Comparison of ENCODE assay signal across 14 cellular contexts in the genomic region with DNA sequence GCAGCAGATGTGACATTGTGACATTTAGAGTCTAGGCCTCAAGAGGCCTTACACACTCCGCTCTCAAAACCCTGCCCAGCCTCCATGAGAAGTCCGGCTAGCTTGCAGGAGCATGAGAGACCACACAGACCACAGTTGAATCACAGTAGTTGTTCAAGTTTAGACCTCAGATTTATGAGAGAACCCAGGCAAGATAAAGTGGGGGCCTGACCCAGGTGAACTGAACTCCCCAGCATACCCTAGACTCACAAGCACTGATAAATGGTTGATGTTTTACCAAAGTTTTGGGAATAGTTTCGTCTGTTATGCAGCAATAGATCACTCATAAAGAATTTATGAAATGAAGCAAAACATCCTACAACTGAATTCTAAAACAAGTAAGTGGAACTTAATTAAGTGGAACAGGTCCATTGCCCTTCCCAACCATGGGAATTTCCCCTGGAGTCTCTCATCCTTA. TPM values are rescaled to one million over a fixed set of nuclear protein-coding genes. Genes with fewer than 3 reads are reported as not detected.
DNase-seq lines count a peak whose midpoint lies in the region; ATAC-seq, FAIRE-seq and TF ChIP-seq lines count a peak whose summit lies in the region.
"Had no signal": no experiment of that assay in that cellular context is flagged by ENCODE, and none has a peak within 500 bp of the region (broad histone marks: within the 10 kb centered on the region; RNA-seq: fewer than 3 reads in every experiment).

No MANE protein-coding gene starts in this region.

- H3K36me3 ChIP-seq in GM12878 (ENCODE audit: control insufficient read depth in 2 of 2, insufficient read depth in 2 of 2, low read length in 1 of 2) (no peaks in the 10 kb centered on the region), right atrium auricular region (no peaks in the 10 kb centered on the region)

- no TSS peak for BruUV-seq in GM12878 (replicated peaks; lab: Mats Ljungman, UMichigan)

- RAD21 ChIA-PET in GM12878 (lab: Charles Lee; ENCODE audit: unreplicated experiment): interaction anchor here (1.3 to 3.1 kb wide), 7 partner anchors 10 to 137 kb away, joined by 3 to 18 read pairs (median 10); no protein-coding TSS in a partner anchor

- H3K27ac Mint-ChIP-seq in activated naive CD4-positive, alpha-beta T cell treated with anti-CD3 and anti-CD28 coated beads for 36 hours: peak overlapping the region; percentile 74
- H3K27ac Mint-ChIP-seq in stimulated activated naive CD8-positive, alpha-beta T cell treated with anti-CD3 and anti-CD28 coated beads, Interleukin-15, amount 100 ng/mL, for 72 hours: peak overlapping the region; percentile 27 to 97

- TF ChIP-seq CTCF in GM12878 (IDR thresholded peaks at IDR 0.05 in 2 of 3, conservative IDR thresholded peaks at IDR 0.05 in 1 of 3; ENCODE audit: control insufficient read depth in 2 of 3, extremely low read depth in 1 of 3, insufficient read depth in 1 of 3, low read depth in 3 of 3, low read length in 3 of 3) (no peak), right atrium auricular region (IDR thresholded peaks at IDR 0.05) (no peak)

- CTCF ChIA-PET in activated naive CD4-positive, alpha-beta T cell treated with anti-CD3 and anti-CD28 coated beads for 36 hours (lab: Charles Lee): interaction anchor here (1.3 kb wide), 1 partner anchor 136 kb away, joined by 4 read pairs; no protein-coding TSS in a partner anchor
- CTCF ChIA-PET in GM12878 (lab: Yijun Ruan, JAX): interaction anchor here (1.0 to 2.2 kb wide), 3 partner anchors 10 to 33 kb away, joined by 3 to 8 read pairs (median 5); no protein-coding TSS in a partner anchor

- SMC1A ChIA-PET in GM12878 (lab: Charles Lee; ENCODE audit: uncharacterized antibody, unreplicated experiment): interaction anchor here (0.7 to 2.1 kb wide), 6 partner anchors 31 to 339 kb away, joined by 3 to 12 read pairs (median 4); no protein-coding TSS in a partner anchor

- intact Hi-C loops in activated naive CD4-positive, alpha-beta T cell treated with anti-CD3 and anti-CD28 coated beads for 36 hours (cut with micrococcal nuclease): no loop called here
- intact Hi-C loops in GM12878 (cut with micrococcal nuclease; ENCODE audit: unreplicated experiment): no loop called here

- H3K9me3 Mint-ChIP-seq in activated naive CD4-positive, alpha-beta T cell treated with anti-CD3 and anti-CD28 coated beads for 36 hours: peaks cover 8% of the 10 kb centered on the region
- H3K9me3 Mint-ChIP-seq in stimulated activated naive CD8-positive, alpha-beta T cell treated with anti-CD3 and anti-CD28 coated beads, Interleukin-15, amount 100 ng/mL, for 72 hours: peaks cover 12 to 16% of the 10 kb centered on the region in 2 donors

- POLR2A ChIA-PET in GM12878 (lab: Charles Lee): interaction anchor here (1.0 to 3.2 kb wide), 7 partner anchors 13 to 659 kb away, joined by 3 to 28 read pairs (median 3); a partner anchor contains a TSS

- peak; percentile 13 for ATAC-seq in HG03442 (IDR thresholded peaks at IDR 0.05; ENCODE audit: unreplicated experiment)
- ATAC-seq in GM12878: peak; percentile 5
- no peak for ATAC-seq in stimulated activated naive CD8-positive, alpha-beta T cell treated with anti-CD3 and anti-CD28 coated beads, Interleukin-15, amount 100 ng/mL, for 72 hours
- ATAC-seq in HG03159 (IDR thresholded peaks at IDR 0.05; ENCODE audit: unreplicated experiment): no peak

- peaks cover 34% of the 10 kb centered on the region for H3K79me2 ChIP-seq in GM12878 (ENCODE audit: control insufficient read depth, insufficient read depth, low read length)

- H3K27me3 Mint-ChIP-seq in activated naive CD4-positive, alpha-beta T cell treated with anti-CD3 and anti-CD28 coated beads for 36 hours (ENCODE audit: low read depth): no peaks in the 10 kb centered on the region
- H3K27me3 Mint-ChIP-seq in stimulated activated naive CD8-positive, alpha-beta T cell treated with anti-CD3 and anti-CD28 coated beads, Interleukin-15, amount 100 ng/mL, for 72 hours: no peaks in the 10 kb centered on the region

- peak overlapping the region; percentile 48 for H3K4me3 Mint-ChIP-seq in activated naive CD4-positive, alpha-beta T cell treated with anti-CD3 and anti-CD28 coated beads for 36 hours
- peak overlapping the region; percentile 59 to 68 for H3K4me3 Mint-ChIP-seq in stimulated activated naive CD8-positive, alpha-beta T cell treated with anti-CD3 and anti-CD28 coated beads, Interleukin-15, amount 100 ng/mL, for 72 hours

- H3K4me1 ChIP-seq in GM12878 (ENCODE audit: control insufficient read depth, insufficient read depth, low read length): peaks cover 57% of the 10 kb centered on the region
- peaks cover 0 to 23% of the 10 kb centered on the region in 2 donors for H3K4me1 ChIP-seq in right atrium auricular region

- no peak for TF ChIP-seq RAD21 in GM12878 (IDR thresholded peaks at IDR 0.05; ENCODE audit: insufficient read depth, low read depth, low read length)

- TF ChIP-seq EP300 in GM12878 (IDR thresholded peaks at IDR 0.05; ENCODE audit: borderline replicate concordance in 1 of 2, control insufficient read depth in 1 of 2, low read depth in 2 of 2, low read length in 2 of 2): no peak

- H3K4me1 Mint-ChIP-seq in activated naive CD4-positive, alpha-beta T cell treated with anti-CD3 and anti-CD28 coated beads for 36 hours (ENCODE audit: low read depth): peaks cover 24% of the 10 kb centered on the region
- peaks cover 18% of the 10 kb centered on the region for H3K4me1 Mint-ChIP-seq in stimulated activated naive CD8-positive, alpha-beta T cell treated with anti-CD3 and anti-CD28 coated beads, Interleukin-15, amount 100 ng/mL, for 72 hours

- DNase-seq in activated naive CD4-positive, alpha-beta T cell treated with anti-CD3 and anti-CD28 coated beads for 36 hours: no peak
- no peak for DNase-seq in activated naive CD4-positive, alpha-beta T cell (lab: John Stamatoyannopoulos, UW)
- DNase-seq in GM12878 (ENCODE audit: low read depth, low spot score) (no peak), right atrium auricular region (ENCODE audit: low spot score) (no peak), occipital lobe (lab: John Stamatoyannopoulos, UW) (no peak)
- DNase-seq in stimulated activated naive CD8-positive, alpha-beta T cell treated with anti-CD3 and anti-CD28 coated beads, Interleukin-15, amount 100 ng/mL, for 72 hours: peak; percentile 52 to 54
- DNase-seq: activated CD4-positive, CD25-positive, alpha-beta regulatory T cell; anterior cingulate cortex; GDM1; hippocampal formation; Karpas-422; NCI-H226 had no signal

- TF ChIP-seq POLR2A in GM12878 (IDR thresholded peaks at IDR 0.05; ENCODE audit: low read depth, low read length): no peak

- H3K9me3 ChIP-seq in GM12878 (replicated peaks; ENCODE audit: control insufficient read depth, insufficient read depth, low read length) (no peaks in the 10 kb centered on the region; the same call in 2 of the 3 replicates), right atrium auricular region (no peaks in the 10 kb centered on the region)

- H2AFZ ChIP-seq in GM12878 (ENCODE audit: control insufficient read depth, low read depth, low read length): peak overlapping the region; percentile 70

- in situ Hi-C loops in GM12878 (cut with MboI): no loop called here

- FAIRE-seq in GM12878 (lab: Jason Lieb, UNC): no peak

- peak overlapping the region; percentile 4; the same call in 1 of the 2 replicates for H3K4me3 ChIP-seq in GM12878
- no peak overlapping the region for H3K4me3 ChIP-seq in right atrium auricular region

- H3K27ac ChIP-seq in GM12878 (ENCODE audit: control insufficient read depth, insufficient read depth) (peak overlapping the region; percentile 100), right atrium auricular region (no peak overlapping the region)

- peak overlapping the region; percentile 35 for H3K9ac ChIP-seq in GM12878 (ENCODE audit: control insufficient read depth, insufficient read depth, low read length)

- peaks cover 3% of the 10 kb centered on the region for H3K36me3 Mint-ChIP-seq in activated naive CD4-positive, alpha-beta T cell treated with anti-CD3 and anti-CD28 coated beads for 36 hours (ENCODE audit: low read depth)

- no peaks in the 10 kb centered on the region for H4K20me1 ChIP-seq in GM12878 (ENCODE audit: control insufficient read depth, insufficient read depth)

- WGBS in GM12878 (ENCODE audit: insufficient coverage, insufficient replicate concordance, low lambda C conversion rate, missing lambda C conversion rate): 66% methylated on average over 3 of the region's 3 CpGs

- H3K27me3 ChIP-seq in GM12878 (replicated peaks in 1 of 2; ENCODE audit: control insufficient read depth in 2 of 2, insufficient read depth in 2 of 2, low read length in 1 of 2) (no peaks in the 10 kb centered on the region), right atrium auricular region (no peaks in the 10 kb centered on the region)

- H3K4me2 ChIP-seq in GM12878 (ENCODE audit: control insufficient read depth, insufficient read depth): peak overlapping the region; percentile 19

TF ChIP-seq in GM12878, 131 proteins besides CTCF, POLR2A, EP300 and RAD21 (continues in another document):
- TF ChIP-seq CBFB (IDR thresholded peaks at IDR 0.05; ENCODE audit: low read depth): peak; percentile 66
- TF ChIP-seq IKZF2 (IDR thresholded peaks at IDR 0.05): peak; percentile 27 to 29; a peak in 2 of 4 replicates
- no peak for TF ChIP-seq POLR2AphosphoS2 (IDR thresholded peaks at IDR 0.05; ENCODE audit: low read depth, low read length)
- peak; percentile 41; the same call in 1 of the 2 replicates for TF ChIP-seq POLR2AphosphoS5 (IDR thresholded peaks at IDR 0.05; ENCODE audit: low read length)

RNA-seq across cellular contexts. Expression of a gene that starts 4.7 kb away (rescaled TPM):
- total RNA-seq in activated naive CD4-positive, alpha-beta T cell treated with anti-CD3 and anti-CD28 coated beads for 36 hours: 100 to 1,000 TPM; 376 to 402 TPM
- total RNA-seq in GM12878 (2013; cell fraction: nucleolus; rRNA removed): 234 and 236 TPM in 2 replicates
- total RNA-seq in GM12878 (2014; rRNA removed) (266 and 304 TPM in 2 replicates), GM12878 (2014; rRNA removed; fragmentation: Illumina TruSeq; extraction: Trizol) (249 and 277 TPM in 2 replicates), GM12878 (2021) (309 and 336 TPM in 2 replicates), right atrium auricular region (10 to 100 TPM; 34.8 to 36.6 TPM), occipital lobe (29.8 TPM)
- polyA plus RNA-seq in GM12878 (2011; ENCODE audit: low read depth): 185 TPM
- polyA plus RNA-seq in GM12878 (2011; rRNA removed) (398 and 422 TPM in 2 replicates), GM12878 (2014; fragmentation: Illumina TruSeq; extraction: Trizol) (337 and 410 TPM in 2 replicates), GM12878 (2014; fragmentation: Nextera tagmentation; extraction: Ambion mirVana) (100 to 1,000 TPM in 1 of 2 experiments, 10 to 100 TPM in 1; 81.8 to 102 TPM), GM12878 (2014; rRNA removed) (243 and 305 TPM in 2 replicates), GM12878 (2016; fragmentation: Nextera tagmentation; extraction: Ambion mirVana) (100 to 1,000 TPM; 318 to 326 TPM)
- polyA plus RNA-seq in GM12878 (2011; cell fraction: cytosol; rRNA removed): 272 and 306 TPM in 2 replicates
- polyA plus RNA-seq in GM12878 (2011; cell fraction: nucleus; rRNA removed): 395 and 414 TPM in 2 replicates
- 237 and 268 TPM in 2 replicates for polyA plus RNA-seq in GM12878 (2012)
- 452 and 493 TPM in 2 replicates for polyA minus RNA-seq in GM12878 (2011; rRNA and poly(A)+ RNA removed)
- polyA minus RNA-seq in GM12878 (2011; cell fraction: cytosol; rRNA and poly(A)+ RNA removed): 179 and 200 TPM in 2 replicates
- polyA minus RNA-seq in GM12878 (2011; cell fraction: nucleus; rRNA and poly(A)+ RNA removed): 391 and 520 TPM in 2 replicates

Comparison
In these comparisons a context has a peak if more than half of its experiments do, and no peak if none do; other contexts are left out.
1. DNase-seq: peak in stimulated activated naive CD8-positive, alpha-beta T cell treated with anti-CD3 and anti-CD28 coated beads, Interleukin-15, amount 100 ng/mL, for 72 hours (2 of 2); none in activated naive CD4-positive, alpha-beta T cell treated with anti-CD3 and anti-CD28 coated beads for 36 hours (single experiment), activated naive CD4-positive, alpha-beta T cell (0 of 4), GM12878 (single experiment), right atrium auricular region (single experiment) and occipital lobe (single experiment).
2. ATAC-seq: peak in HG03442 (single experiment) and GM12878 (single experiment); none in stimulated activated naive CD8-positive, alpha-beta T cell treated with anti-CD3 and anti-CD28 coated beads, Interleukin-15, amount 100 ng/mL, for 72 hours (single experiment) and HG03159 (single experiment).